12 cellular contexts compared by ENCODE assay signal in the genomic region with DNA sequence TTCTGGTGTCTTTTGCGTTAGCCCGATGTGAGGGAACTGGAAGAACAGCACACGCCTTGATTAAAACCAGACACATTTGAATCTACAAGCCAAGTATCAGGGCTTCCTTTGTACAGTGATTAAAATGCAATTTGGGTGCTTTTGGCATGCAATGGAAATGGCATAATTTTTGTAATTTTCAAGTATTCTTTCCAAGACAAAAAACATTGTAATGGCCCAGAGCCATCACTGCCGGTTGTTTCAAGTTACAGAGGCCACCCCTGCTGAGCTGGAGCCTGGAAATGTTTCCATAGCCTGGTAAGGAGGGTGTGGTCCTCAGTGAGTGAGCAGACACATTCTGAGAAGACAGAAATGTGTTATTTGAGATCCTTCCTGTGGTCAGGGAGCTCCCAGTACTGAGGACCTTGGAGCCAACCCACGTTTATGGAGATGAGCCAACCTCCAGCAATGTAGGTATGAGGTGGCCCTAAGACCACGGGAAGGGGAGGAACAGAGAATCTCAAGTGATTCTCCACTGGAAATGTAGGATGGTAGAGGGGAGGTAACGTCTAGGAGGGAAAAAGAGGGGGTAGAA. TPM values are rescaled to one million over a fixed set of nuclear protein-coding genes. Genes with fewer than 3 reads are reported as not detected.
DNase-seq lines count a peak whose midpoint lies in the region; ATAC-seq and TF ChIP-seq lines count a peak whose summit lies in the region.
"Had no signal": no experiment of that assay in that cellular context is flagged by ENCODE, and none has a peak within 500 bp of the region (broad histone marks: within the 10 kb centered on the region; RNA-seq: fewer than 3 reads in every experiment).

No MANE protein-coding gene starts in this region.

- TF ChIP-seq CTCF in epithelial cell of esophagus (IDR thresholded peaks at IDR 0.05; ENCODE audit: insufficient read depth, low read depth, low read length, missing control alignments) (no peak), progenitor cell of endocrine pancreas (IDR thresholded peaks at IDR 0.05; ENCODE audit: unreplicated experiment) (no peak), omental fat pad (IDR thresholded peaks at IDR 0.05) (no peak)

- no peak overlapping the region for H3K4me3 Mint-ChIP-seq in progenitor cell of endocrine pancreas (ENCODE audit: low read depth)
- H3K4me3 Mint-ChIP-seq: mesothelial cell of epicardium had no signal

- H3K9me3 Mint-ChIP-seq in progenitor cell of endocrine pancreas (ENCODE audit: low read depth): peaks cover 12% of the 10 kb centered on the region

- H3K4me3 ChIP-seq in epithelial cell of esophagus (ENCODE audit: low read length): no peak overlapping the region
- H3K4me3 ChIP-seq: skin epidermis had no signal

- no peaks in the 10 kb centered on the region for H3K36me3 Mint-ChIP-seq in progenitor cell of endocrine pancreas (ENCODE audit: insufficient read depth)
- H3K36me3 Mint-ChIP-seq: mesothelial cell of epicardium had no signal

- DNase-seq in GM04504 (ENCODE audit: low read depth) (peak; percentile 83), NCI-H2196 (lab: John Stamatoyannopoulos, UW; ENCODE audit: unreplicated experiment) (peak; percentile 30), epithelial cell of esophagus (ENCODE audit: low read depth) (peak; percentile 52), progenitor cell of endocrine pancreas (ENCODE audit: low spot score, unreplicated experiment) (no peak), omental fat pad (ENCODE audit: low spot score) (no peak), NCI-H2107 treated with DMSO at 0.1 percent for 48 hours (lab: John Stamatoyannopoulos, UW; ENCODE audit: unreplicated experiment) (no peak)
- DNase-seq: activated T-cell treated with anti-CD3 and anti-CD28 coated beads, Interleukin-2, amount 50 U/mL, for 1 hour; DMS53; glutamatergic neuron had no signal

- peaks cover 27% of the 10 kb centered on the region for H3K27me3 Mint-ChIP-seq in progenitor cell of endocrine pancreas

- ATAC-seq in HG03045 (IDR thresholded peaks at IDR 0.05; ENCODE audit: unreplicated experiment) (no peak), omental fat pad (ENCODE audit: low FRiP score) (no peak)

- H3K4me1 Mint-ChIP-seq in progenitor cell of endocrine pancreas (ENCODE audit: low read depth): no peaks in the 10 kb centered on the region
- H3K4me1 Mint-ChIP-seq: mesothelial cell of epicardium had no signal

- peak overlapping the region; percentile 41 for H3K27ac Mint-ChIP-seq in progenitor cell of endocrine pancreas
- H3K27ac Mint-ChIP-seq: mesothelial cell of epicardium had no signal

RNA-seq across cellular contexts. Expression of gene TEX36, which starts 20.9 kb away (rescaled TPM):
- total RNA-seq in progenitor cell of endocrine pancreas (not detected in 2 replicates), omental fat pad (not detected)
- total RNA-seq: mesothelial cell of epicardium had no signal

RNA-seq across cellular contexts. Expression of gene EDRF1, which starts 57.5 kb away (rescaled TPM):
- total RNA-seq in progenitor cell of endocrine pancreas (47.4 and 48.2 TPM in 2 replicates), omental fat pad (10 to 100 TPM; 10.9 to 26.3 (median 22.1) TPM)

Comparison
In these comparisons a context has a peak if more than half of its experiments do, and no peak if none do; other contexts are left out.
1. DNase-seq: peak in GM04504 (single experiment), NCI-H2196 (single experiment) and epithelial cell of esophagus (single experiment); none in progenitor cell of endocrine pancreas (single experiment), omental fat pad (single experiment) and NCI-H2107 treated with DMSO at 0.1 percent for 48 hours (single experiment).